ENCODE assay signal across 15 cellular contexts in genomic region chr12:92411687-92412086, GRCh38.
DNase-seq lines count a peak whose midpoint lies in the region; ATAC-seq and TF ChIP-seq lines count a peak whose summit lies in the region.
"Had no signal": no experiment of that assay in that cellular context is flagged by ENCODE, and none has a peak within 500 bp of the region (broad histone marks: within the 10 kb centered on the region; RNA-seq: fewer than 3 reads in every experiment).

No MANE protein-coding gene starts in this region.

- H3K4me3 ChIP-seq in right atrium auricular region = no peak overlapping the region

- H3K27me3 Mint-ChIP-seq in activated CD4-positive, alpha-beta T cell treated with anti-CD3 and anti-CD28 coated beads, Interleukin-2, amount 10 ng/mL, durations not matched to agents 24 days and 14 days = no peaks in the 10 kb centered on the region

- peaks cover 26% of the 10 kb centered on the region for H3K4me1 Mint-ChIP-seq in activated CD4-positive, alpha-beta T cell treated with anti-CD3 and anti-CD28 coated beads, Interleukin-2, amount 10 ng/mL, durations not matched to agents 24 days and 14 days

- peak overlapping the region in 1 of 2 donors; percentile 8 for H3K27ac ChIP-seq in right atrium auricular region

- peak; percentile 20 for ATAC-seq in left ventricle myocardium superior
- no peak for ATAC-seq in HG03439 (IDR thresholded peaks at IDR 0.05; ENCODE audit: unreplicated experiment)

- H3K9me3 ChIP-seq in right atrium auricular region = peaks cover 0 to 15% of the 10 kb centered on the region in 2 donors

- no peaks in the 10 kb centered on the region for H3K27me3 ChIP-seq in right atrium auricular region

- H3K4me3 Mint-ChIP-seq in activated CD4-positive, alpha-beta T cell treated with anti-CD3 and anti-CD28 coated beads, Interleukin-2, amount 10 ng/mL, durations not matched to agents 24 days and 14 days = no peak overlapping the region
- H3K4me3 Mint-ChIP-seq: CD14-positive monocyte had no signal

- H3K4me1 ChIP-seq in right atrium auricular region = peaks cover 0 to 18% of the 10 kb centered on the region in 2 donors

- peaks cover 4% of the 10 kb centered on the region for H3K36me3 Mint-ChIP-seq in activated CD4-positive, alpha-beta T cell treated with anti-CD3 and anti-CD28 coated beads, Interleukin-2, amount 10 ng/mL, durations not matched to agents 24 days and 14 days (ENCODE audit: low read depth)
- H3K36me3 Mint-ChIP-seq: CD14-positive monocyte had no signal

- DNase-seq in left ventricle myocardium superior (no peak), right atrium auricular region (ENCODE audit: low spot score) (no peak), cerebellar nuclear complex (lab: John Stamatoyannopoulos, UW) (peak; percentile 85 to 93), myocyte (ENCODE audit: low read depth) (peak; percentile 50), NCI-H1436 treated with DMSO at 0.1 percent for 48 hours (lab: John Stamatoyannopoulos, UW) (no peak)
- no peak for DNase-seq in activated CD4-positive, alpha-beta T cell treated with anti-CD3 and anti-CD28 coated beads, Interleukin-2, amount 10 ng/mL, durations not matched to agents 24 days and 14 days
- DNase-seq: COR-L47, EL, H7, NCI-H1048, NCI-H146, NCI-H2227 treated with DMSO at 0.1 percent for 48 hours, NCI-H524 had no signal

- H3K36me3 ChIP-seq in right atrium auricular region = no peaks in the 10 kb centered on the region

- H3K9me3 Mint-ChIP-seq in activated CD4-positive, alpha-beta T cell treated with anti-CD3 and anti-CD28 coated beads, Interleukin-2, amount 10 ng/mL, durations not matched to agents 24 days and 14 days = peaks cover 4% of the 10 kb centered on the region

- intact Hi-C loops in left ventricle myocardium superior (cut with micrococcal nuclease) = no loop called here
- intact Hi-C loops in activated CD4-positive, alpha-beta T cell treated with anti-CD3 and anti-CD28 coated beads, Interleukin-2, amount 10 ng/mL, durations not matched to agents 24 days and 14 days (cut with micrococcal nuclease) = no loop called here

- no peak for TF ChIP-seq CTCF in right atrium auricular region (IDR thresholded peaks at IDR 0.05)

- no peak overlapping the region for H3K27ac Mint-ChIP-seq in activated CD4-positive, alpha-beta T cell treated with anti-CD3 and anti-CD28 coated beads, Interleukin-2, amount 10 ng/mL, durations not matched to agents 24 days and 14 days
- H3K27ac Mint-ChIP-seq: CD14-positive monocyte had no signal

Comparison
In these comparisons a context has a peak if more than half of its experiments do, and no peak if none do; other contexts are left out.
1. DNase-seq: peak in cerebellar nuclear complex (2 of 2) and myocyte (single experiment); none in left ventricle myocardium superior (single experiment), right atrium auricular region (single experiment), activated CD4-positive, alpha-beta T cell treated with anti-CD3 and anti-CD28 coated beads, Interleukin-2, amount 10 ng/mL, durations not matched to agents 24 days and 14 days (single experiment) and NCI-H1436 treated with DMSO at 0.1 percent for 48 hours (single experiment).